In the genomic region with DNA sequence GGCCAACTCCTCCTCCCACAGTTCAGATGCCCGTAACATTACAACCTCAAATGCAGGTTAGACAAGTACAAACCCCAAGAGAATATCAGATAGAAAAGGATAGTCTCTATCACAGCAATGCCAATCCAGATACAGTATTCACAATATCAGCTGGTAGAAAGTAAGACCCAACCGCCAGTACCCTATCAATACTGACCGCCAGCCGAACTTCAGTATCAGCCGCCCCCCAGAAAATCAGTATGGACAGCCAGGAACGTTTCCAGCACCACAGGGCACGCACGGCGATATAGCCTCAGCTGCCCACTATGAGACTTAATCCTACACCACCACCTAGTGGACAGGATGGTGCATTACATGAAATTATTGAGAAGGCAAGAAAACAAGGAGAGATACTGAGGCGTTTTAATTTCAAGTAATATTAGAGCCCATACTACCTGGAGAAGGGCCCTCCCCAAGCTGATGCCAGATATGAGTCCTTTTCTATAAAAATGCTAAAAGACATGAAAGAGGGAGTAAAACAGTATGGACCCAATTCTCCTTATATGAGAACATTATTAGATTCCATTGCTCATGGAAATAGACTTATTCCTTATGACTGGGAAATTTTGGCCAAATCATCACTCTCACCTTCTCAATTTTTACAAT, we compare ENCODE assay signal across 8 cellular contexts. TPM values are rescaled to one million over a fixed set of nuclear protein-coding genes. Genes with fewer than 3 reads are reported as not detected.
A peak's percentile ranks its signal among the peaks of the same experiment; 100 is the strongest.
DNase-seq lines count a peak whose midpoint lies in the region; ATAC-seq and TF ChIP-seq lines count a peak whose summit lies in the region.

No MANE protein-coding gene starts in this region.

- H3K4me3 ChIP-seq in CD4-positive, alpha-beta memory T cell (ENCODE audit: low read length in 2 of 2) = no peak overlapping the region
- peak overlapping the region in 1 of 3 donors; percentile 26 for H3K4me3 ChIP-seq in liver (ENCODE audit: low read depth in 1 of 3, low read length in 3 of 3)

- POLR2A ChIA-PET in CD4-positive, alpha-beta memory T cell (lab: Charles Lee; ENCODE audit: partially characterized antibody) = interaction anchor here (0.7 to 1.1 kb wide), 3 partner anchors 9 to 318 kb away, joined by 3 to 5 read pairs (median 3); a partner anchor contains a TSS
- POLR2A ChIA-PET in activated CD4-positive, alpha-beta T cell treated with anti-CD3 and anti-CD28 coated beads for 36 hours (lab: Charles Lee) = no interaction called here

- peaks cover 4% of the 10 kb centered on the region for H3K4me1 ChIP-seq in CD4-positive, alpha-beta memory T cell (ENCODE audit: insufficient read depth, low read length)
- peaks cover 0 to 2% (median 0%) of the 10 kb centered on the region in 4 donors for H3K4me1 ChIP-seq in liver (ENCODE audit: control insufficient read depth in 4 of 4, insufficient read depth in 4 of 4, low read length in 3 of 4)

- H3K9ac ChIP-seq in liver (ENCODE audit: low read depth in 1 of 2, low read length in 2 of 2) = peak overlapping the region in 1 of 2 donors; percentile 20

- intact Hi-C loops in CD4-positive, alpha-beta memory T cell (cut with micrococcal nuclease) = loop anchor here (1.0 to 5.0 kb wide), 7 partner anchors 17 to 1227 kb away; a partner anchor contains a TSS
- intact Hi-C loops in activated CD4-positive, alpha-beta T cell treated with anti-CD3 and anti-CD28 coated beads for 36 hours (cut with DNase I, micrococcal nuclease) = loop anchor here (1.0 to 5.0 kb wide), 8 partner anchors 47 to 337 kb away; no protein-coding TSS in a partner anchor

- 2% methylated on average over 10 of the region's 10 CpGs for WGBS in liver

- TF ChIP-seq CTCF in liver (IDR thresholded peaks at IDR 0.05; ENCODE audit: low read depth, low read length, missing input control) (peak; percentile 80), omental fat pad (IDR thresholded peaks at IDR 0.05) (peak in 1 of 3 donors; percentile 40)

- no peaks in the 10 kb centered on the region for H3K9me3 ChIP-seq in CD4-positive, alpha-beta memory T cell (ENCODE audit: control insufficient read depth in 1 of 2, low read length in 2 of 2)
- no peaks in the 10 kb centered on the region for H3K9me3 ChIP-seq in liver (ENCODE audit: control insufficient read depth in 4 of 4, low read length in 3 of 4)

- ATAC-seq in HG03354 (IDR thresholded peaks at IDR 0.05; ENCODE audit: poor library complexity, severe bottlenecking, unreplicated experiment) = peak; percentile 43
- peak; percentile 90 for ATAC-seq in activated CD4-positive, alpha-beta T cell treated with anti-CD3 and anti-CD28 coated beads for 36 hours
- ATAC-seq in omental fat pad (ENCODE audit: low FRiP score) = no peak

- peak overlapping the region in 6 of 8 donors; percentile 3 to 77 (median 36) for H3K4me3 Mint-ChIP-seq in CD4-positive, alpha-beta memory T cell
- H3K4me3 Mint-ChIP-seq in activated CD4-positive, alpha-beta T cell treated with anti-CD3 and anti-CD28 coated beads for 36 hours = no peak overlapping the region

- no peak overlapping the region for H3K27ac ChIP-seq in CD4-positive, alpha-beta memory T cell (ENCODE audit: low read depth, low read length)
- no peak overlapping the region for H3K27ac ChIP-seq in liver (ENCODE audit: low read depth in 1 of 2, low read length in 2 of 2)

- TF ChIP-seq RAD21 in liver (IDR thresholded peaks at IDR 0.05) = peak; percentile 95 to 97

- no peaks in the 10 kb centered on the region for H3K36me3 Mint-ChIP-seq in CD4-positive, alpha-beta memory T cell
- no peaks in the 10 kb centered on the region for H3K36me3 Mint-ChIP-seq in activated CD4-positive, alpha-beta T cell treated with anti-CD3 and anti-CD28 coated beads for 36 hours (ENCODE audit: low read depth)

- H3K27me3 ChIP-seq in CD4-positive, alpha-beta memory T cell (ENCODE audit: insufficient read depth, low read length) = no peaks in the 10 kb centered on the region
- no peaks in the 10 kb centered on the region for H3K27me3 ChIP-seq in liver (ENCODE audit: control insufficient read depth in 4 of 4, insufficient read depth in 4 of 4, low read length in 3 of 4)

- no peaks in the 10 kb centered on the region for H3K36me3 ChIP-seq in CD4-positive, alpha-beta memory T cell (ENCODE audit: insufficient read depth, low read length)
- no peaks in the 10 kb centered on the region for H3K36me3 ChIP-seq in liver (ENCODE audit: control insufficient read depth in 4 of 4, insufficient read depth in 3 of 4, low read depth in 1 of 4, low read length in 3 of 4)

- H3K27me3 Mint-ChIP-seq in CD4-positive, alpha-beta memory T cell = peaks cover 4 to 6% of the 10 kb centered on the region in 2 donors
- peaks cover 5% of the 10 kb centered on the region for H3K27me3 Mint-ChIP-seq in activated CD4-positive, alpha-beta T cell treated with anti-CD3 and anti-CD28 coated beads for 36 hours

- H3K27ac Mint-ChIP-seq in CD4-positive, alpha-beta memory T cell = no peak overlapping the region
- no peak overlapping the region for H3K27ac Mint-ChIP-seq in activated CD4-positive, alpha-beta T cell treated with anti-CD3 and anti-CD28 coated beads for 36 hours

- peaks cover 0 to 2% (median 0%) of the 10 kb centered on the region in 8 donors for H3K9me3 Mint-ChIP-seq in CD4-positive, alpha-beta memory T cell
- H3K9me3 Mint-ChIP-seq in activated CD4-positive, alpha-beta T cell treated with anti-CD3 and anti-CD28 coated beads for 36 hours (ENCODE audit: low read depth) = no peaks in the 10 kb centered on the region

- CTCF ChIA-PET in CD4-positive, alpha-beta memory T cell (lab: Charles Lee; ENCODE audit: partially characterized antibody) = interaction anchor here (0.8 to 3.6 kb wide), 14 partner anchors 9 to 341 kb away, joined by 3 to 50 read pairs (median 4); no protein-coding TSS in a partner anchor
- CTCF ChIA-PET in activated CD4-positive, alpha-beta T cell treated with anti-CD3 and anti-CD28 coated beads for 36 hours (lab: Charles Lee) = interaction anchor here (0.5 to 2.7 kb wide), 23 partner anchors 12 to 397 kb away, joined by 3 to 11 read pairs (median 3); a partner anchor contains a TSS

- peak; percentile 65 to 74 (median 71) for DNase-seq in CD4-positive, alpha-beta memory T cell
- DNase-seq in NCI-H526 treated with DMSO at 0.1 percent for 48 hours (lab: John Stamatoyannopoulos, UW) (peak; percentile 74), dedifferentiated amniotic fluid mesenchymal stem cell (ENCODE audit: extremely low spot score) (peak; percentile 87), omental fat pad (ENCODE audit: low spot score) (no peak)
- DNase-seq in activated CD4-positive, alpha-beta T cell treated with anti-CD3 and anti-CD28 coated beads for 36 hours = peak; percentile 68
- peak; percentile 24 for DNase-seq in stimulated activated CD8-positive, alpha-beta memory T cell treated with anti-CD3 and anti-CD28 coated beads, Interleukin-12 subunit alpha, Interleukin-12 subunit beta, amount 100 ng/mL, for 1 hour (ENCODE audit: low read depth)

- peaks cover 4 to 6% (median 4%) of the 10 kb centered on the region in 4 donors for H3K4me1 Mint-ChIP-seq in CD4-positive, alpha-beta memory T cell
- H3K4me1 Mint-ChIP-seq in activated CD4-positive, alpha-beta T cell treated with anti-CD3 and anti-CD28 coated beads for 36 hours = peaks cover 8% of the 10 kb centered on the region

TF ChIP-seq in liver, 16 proteins besides CTCF, POLR2A, EP300 and RAD21:
- no peak for TF ChIP-seq HNF4A (conservative IDR thresholded peaks at IDR 0.05)

RNA-seq across cellular contexts. Expression of a gene that starts 17.6 kb away (rescaled TPM):
- total RNA-seq in CD4-positive, alpha-beta memory T cell = 10 to 100 TPM; 52.2 to 53.1 TPM
- polyA plus RNA-seq in CD4-positive, alpha-beta memory T cell = 10 to 100 TPM; 26.3 to 34.0 TPM
- total RNA-seq in activated CD4-positive, alpha-beta T cell treated with anti-CD3 and anti-CD28 coated beads for 36 hours = 100 to 1,000 TPM; 179 to 187 TPM
- total RNA-seq in liver (10 to 100 TPM; 31.0 to 32.1 TPM), omental fat pad (10 to 100 TPM; 39.2 to 64.8 (median 51.7) TPM)
- 10 to 100 TPM; 30.8 to 37.9 TPM for polyA plus RNA-seq in liver
